ENCODE assay signal across 8 cellular contexts in genomic region chr2:42171396-42171971, GRCh38. TPM values are rescaled to one million over a fixed set of nuclear protein-coding genes. Genes with fewer than 3 reads are reported as not detected.
DNase-seq lines count a peak whose midpoint lies in the region; ATAC-seq, FAIRE-seq and TF ChIP-seq lines count a peak whose summit lies in the region.

No MANE protein-coding gene starts in this region.

- H3K27ac Mint-ChIP-seq in T-helper 17 cell, result no peak overlapping the region

- H3K27me3 ChIP-seq in dorsolateral prefrontal cortex, result no peaks in the 10 kb centered on the region
- H3K27me3 ChIP-seq in small intestine (ENCODE audit: control insufficient read depth in 2 of 2, insufficient read depth in 2 of 2, low read length in 2 of 2), result no peaks in the 10 kb centered on the region

- no peaks in the 10 kb centered on the region for H3K27me3 Mint-ChIP-seq in T-helper 17 cell

- H3K4me3 ChIP-seq in dorsolateral prefrontal cortex (peak overlapping the region in 33 of 59 donors; percentile 2 to 97 (median 89)), small intestine (ENCODE audit: low read depth in 1 of 2, low read length in 2 of 2) (peak overlapping the region; percentile 3 to 89)

- no peaks in the 10 kb centered on the region for H3K9me3 ChIP-seq in small intestine (ENCODE audit: control insufficient read depth, low read depth)
- H3K9me3 ChIP-seq in T-helper 17 cell (ENCODE audit: control insufficient read depth, low read length, poor library complexity, severe bottlenecking), result no peaks in the 10 kb centered on the region

- no peak for FAIRE-seq in small intestine (lab: Jason Lieb, UNC)

- ATAC-seq in HG03442 (IDR thresholded peaks at IDR 0.05; ENCODE audit: unreplicated experiment), result peak; percentile 16
- ATAC-seq in T-helper 17 cell, result no peak

- H3K36me3 Mint-ChIP-seq in T-helper 17 cell (ENCODE audit: low read depth), result peaks cover 8% of the 10 kb centered on the region

- H3K36me3 ChIP-seq in small intestine (ENCODE audit: control insufficient read depth in 2 of 2, insufficient read depth in 2 of 2, low read length in 2 of 2), result no peaks in the 10 kb centered on the region

- H3K27ac ChIP-seq in dorsolateral prefrontal cortex, result no peak overlapping the region
- peak overlapping the region; percentile 65 to 81 for H3K27ac ChIP-seq in small intestine (ENCODE audit: low read depth in 1 of 2, low read length in 1 of 2)

- DNase-seq in NCI-H1417 (lab: John Stamatoyannopoulos, UW), result peak in 2 of 3 experiments; percentile 26 to 48
- no peak for DNase-seq in NCI-H1417 treated with DMSO at 0.1 percent for 48 hours (lab: John Stamatoyannopoulos, UW)
- no peak for DNase-seq in dorsolateral prefrontal cortex
- DNase-seq in small intestine, result peak; percentile 37
- no peak for DNase-seq in T-helper 17 cell
- no peak for DNase-seq in ecto neural progenitor cell (ENCODE audit: low spot score)
- no peak for DNase-seq in NCI-H345 treated with DMSO at 0.1 percent for 48 hours (lab: John Stamatoyannopoulos, UW; ENCODE audit: unreplicated experiment)

- intact Hi-C loops in dorsolateral prefrontal cortex (cut with DNase I), result no loop called here

- no peak overlapping the region for H3K4me3 Mint-ChIP-seq in T-helper 17 cell

- H3K4me1 Mint-ChIP-seq in T-helper 17 cell, result peaks cover 23% of the 10 kb centered on the region

- TF ChIP-seq CTCF in dorsolateral prefrontal cortex (IDR thresholded peaks at IDR 0.05 in 54 of 56, conservative IDR thresholded peaks at IDR 0.05 in 2 of 56; ENCODE audit: low read depth in 1 of 56, partially characterized antibody in 56 of 56), result no peak

- H3K4me1 ChIP-seq in small intestine (ENCODE audit: control insufficient read depth in 2 of 2, insufficient read depth in 1 of 2, low read depth in 1 of 2, low read length in 1 of 2), result peaks cover 0 to 7% of the 10 kb centered on the region in 2 donors

- WGBS in small intestine, 3 donors, result 4 to 36% (median 9%) methylated on average over 3 of the region's 3 CpGs

RNA-seq across cellular contexts. Expression of gene EML4, which starts 2.3 kb away (rescaled TPM):
- total RNA-seq in dorsolateral prefrontal cortex (10 to 100 TPM; 14.0 to 28.7 (median 20.0) TPM), T-helper 17 cell (100 to 1,000 TPM; 292 to 348 TPM)
- 10 to 100 TPM; 30.0 to 35.8 (median 30.8) TPM for polyA plus RNA-seq in small intestine

Comparison
In these comparisons a context has a peak if more than half of its experiments do, and no peak if none do; other contexts are left out.
1. DNase-seq: peak in NCI-H1417 (2 of 3) and small intestine (single experiment); none in NCI-H1417 treated with DMSO at 0.1 percent for 48 hours (single experiment), dorsolateral prefrontal cortex (0 of 10), T-helper 17 cell (0 of 3), ecto neural progenitor cell (single experiment) and NCI-H345 treated with DMSO at 0.1 percent for 48 hours (single experiment).
2. H3K27ac ChIP-seq: peak in small intestine (2 of 2); none in dorsolateral prefrontal cortex (0 of 59).
3. RNA of gene EML4, which starts 2.3 kb away (total RNA-seq): 292 to 348 TPM in T-helper 17 cell; 14.0 to 28.7 TPM in dorsolateral prefrontal cortex; every median in the first group is over 4 times any median in the second.